8 cellular contexts compared by ENCODE assay signal in genomic region chr7:43926193-43927043, GRCh38. TPM values are rescaled to one million over a fixed set of nuclear protein-coding genes. Genes with fewer than 3 reads are reported as not detected.
DNase-seq lines count a peak whose midpoint lies in the region; ATAC-seq and TF ChIP-seq lines count a peak whose summit lies in the region.

TSS of gene UBE2D4 (plus strand) at chr7:43926436. CDS start at chr7:43926533, 97 bp downstream.

- ATAC-seq in GM21576 (IDR thresholded peaks at IDR 0.05; ENCODE audit: unreplicated experiment) = peak; percentile 91
- peak; percentile 94 to 95 for ATAC-seq in activated T-cell treated with anti-CD3 and anti-CD28 coated beads, Interleukin-2, amount 50 U/mL, for 4 hours
- peak; percentile 97 for ATAC-seq in esophagus mucosa

- H3K4me3 Mint-ChIP-seq in IgD-negative memory B cell = peak within 1 kb of the TSS; percentile 90 to 97 (median 92)
- H3K4me3 Mint-ChIP-seq in activated T-cell treated with anti-CD3 and anti-CD28 coated beads, Interleukin-2, amount 50 U/mL, for 4 hours = peak within 1 kb of the TSS; percentile 90

- H3K4me3 ChIP-seq in Peyer's patch = peak within 1 kb of the TSS; percentile 62 to 81 (median 67)

- no peaks in the 10 kb centered on the region for H3K36me3 Mint-ChIP-seq in IgD-negative memory B cell
- H3K36me3 Mint-ChIP-seq in activated T-cell treated with anti-CD3 and anti-CD28 coated beads, Interleukin-2, amount 50 U/mL, for 4 hours (ENCODE audit: insufficient read depth) = peaks cover 6% of the 10 kb centered on the region

- peaks cover 0 to 13% (median 5%) of the 10 kb centered on the region in 4 donors for H3K4me1 ChIP-seq in Peyer's patch

- no peaks in the 10 kb centered on the region for H3K27me3 ChIP-seq in Peyer's patch

- peak within 1 kb of the TSS; percentile 87 to 96 (median 95) for H3K27ac Mint-ChIP-seq in IgD-negative memory B cell

- peaks cover 5 to 23% (median 21%) of the 10 kb centered on the region in 3 donors for H3K4me1 Mint-ChIP-seq in IgD-negative memory B cell
- peaks cover 28% of the 10 kb centered on the region for H3K4me1 Mint-ChIP-seq in activated T-cell treated with anti-CD3 and anti-CD28 coated beads, Interleukin-2, amount 50 U/mL, for 4 hours (ENCODE audit: low read depth)

- H3K9me3 ChIP-seq in Peyer's patch = no peaks in the 10 kb centered on the region

- TF ChIP-seq POLR2A in Peyer's patch (IDR thresholded peaks at IDR 0.05) = peak; percentile 98 to 99

- DNase-seq in DMS79 treated with DMSO at 0.1 percent for 48 hours (lab: John Stamatoyannopoulos, UW) (peak; percentile 92), Peyer's patch (peak; percentile 90 to 97 (median 96)), myocyte (ENCODE audit: low read depth) (peak; percentile 88)
- peak; percentile 87 for DNase-seq in activated T-cell treated with anti-CD3 and anti-CD28 coated beads, Interleukin-2, amount 50 U/mL, for 4 hours
- DNase-seq in stimulated activated CD8-positive, alpha-beta memory T cell treated with anti-CD3 and anti-CD28 coated beads, Interleukin-7, amount 100 ng/mL, for 48 hours (ENCODE audit: extremely low read depth in 1 of 2, low read depth in 1 of 2) = peak; percentile 79 to 86

- no peaks in the 10 kb centered on the region for H3K27me3 Mint-ChIP-seq in IgD-negative memory B cell
- H3K27me3 Mint-ChIP-seq in activated T-cell treated with anti-CD3 and anti-CD28 coated beads, Interleukin-2, amount 50 U/mL, for 4 hours (ENCODE audit: low read depth) = no peaks in the 10 kb centered on the region

- H3K27ac ChIP-seq in Peyer's patch = peak within 1 kb of the TSS; percentile 88 to 99 (median 93)

- no peaks in the 10 kb centered on the region for H3K36me3 ChIP-seq in Peyer's patch

- TF ChIP-seq CTCF in Peyer's patch (IDR thresholded peaks at IDR 0.05) = peak in 3 of 6 experiments; percentile 4 to 36 (median 12)

- H3K9me3 Mint-ChIP-seq in IgD-negative memory B cell = no peaks in the 10 kb centered on the region
- no peaks in the 10 kb centered on the region for H3K9me3 Mint-ChIP-seq in activated T-cell treated with anti-CD3 and anti-CD28 coated beads, Interleukin-2, amount 50 U/mL, for 4 hours

RNA-seq across cellular contexts. Expression of gene UBE2D4, which starts in this region (rescaled TPM):
- 15.1 TPM for polyA plus RNA-seq in IgD-negative memory B cell
- total RNA-seq in Peyer's patch = 10 to 100 TPM; 13.0 to 15.3 (median 14.5) TPM
- total RNA-seq in activated T-cell treated with anti-CD3 and anti-CD28 coated beads, Interleukin-2, amount 50 U/mL, for 4 hours = 10 to 100 TPM; 20.9 to 25.8 (median 22.7) TPM
- 9.2 TPM for total RNA-seq in esophagus mucosa
- total RNA-seq in myocyte = 63.4 and 70.0 TPM in 2 replicates
- 49.9 TPM for polyA plus RNA-seq in myocyte (2012)

Comparison
In these comparisons a context has a peak if more than half of its experiments do, and no peak if none do; other contexts are left out.
1. Peak in every context shown above with its lines: DNase-seq, ATAC-seq, H3K4me3 ChIP-seq and H3K27ac ChIP-seq.